ENCODE assay signal across 10 cellular contexts in genomic region chr16:4513881-4514280, GRCh38. TPM values are rescaled to one million over a fixed set of nuclear protein-coding genes. Genes with fewer than 3 reads are reported as not detected.
DNase-seq lines count a peak whose midpoint lies in the region; ATAC-seq and TF ChIP-seq lines count a peak whose summit lies in the region.
"Had no signal": no experiment of that assay in that cellular context is flagged by ENCODE, and none has a peak within 500 bp of the region (broad histone marks: within the 10 kb centered on the region; RNA-seq: fewer than 3 reads in every experiment).

No MANE protein-coding gene starts in this region.

- H3K27ac ChIP-seq in left ventricle myocardium inferior (replicated peaks) (peak overlapping the region; percentile 81), esophagus muscularis mucosa (replicated peaks in 1 of 4) (peak overlapping the region; percentile 52 to 66 (median 65)), upper lobe of left lung (peak overlapping the region; percentile 52 to 80 (median 78))

- H3K27me3 ChIP-seq in left ventricle myocardium inferior (ENCODE audit: low read depth) (no peaks in the 10 kb centered on the region), esophagus muscularis mucosa (no peaks in the 10 kb centered on the region), upper lobe of left lung (no peaks in the 10 kb centered on the region)

- TF ChIP-seq EP300 in esophagus muscularis mucosa (IDR thresholded peaks at IDR 0.05) (no peak), upper lobe of left lung (IDR thresholded peaks at IDR 0.05) (no peak)

- H3K36me3 ChIP-seq in left ventricle myocardium inferior (peaks cover 42% of the 10 kb centered on the region), esophagus muscularis mucosa (peaks cover 22 to 53% (median 51%) of the 10 kb centered on the region in 4 donors), upper lobe of left lung (peaks cover 9 to 50% (median 41%) of the 10 kb centered on the region in 4 donors)

- DNase-seq in left ventricle myocardium inferior (no peak), left cardiac atrium (no peak), esophagus muscularis mucosa (ENCODE audit: extremely low spot score) (no peak), upper lobe of left lung (no peak), G401 (ENCODE audit: low spot score) (no peak)
- DNase-seq: dermis blood vessel endothelial cell; hippocampal formation; stimulated activated naive CD4-positive, alpha-beta T cell treated with Interleukin-2 at 50 U/mL for 16 hours; T1000 had no signal

- in situ Hi-C loops in G401 (cut with HindIII; ENCODE audit: low sequenced_read_pairs) = loop anchor here (25.0 kb wide), 1 partner anchor 173 kb away; the partner anchor contains the start of gene NUDT16L1

- peaks cover 77% of the 10 kb centered on the region for H3K4me1 ChIP-seq in left ventricle myocardium inferior
- peaks cover 47 to 70% (median 57%) of the 10 kb centered on the region in 4 donors for H3K4me1 ChIP-seq in esophagus muscularis mucosa
- peaks cover 21 to 48% (median 35%) of the 10 kb centered on the region in 4 donors for H3K4me1 ChIP-seq in upper lobe of left lung

- no peaks in the 10 kb centered on the region for H3K9me3 ChIP-seq in left ventricle myocardium inferior (replicated peaks)
- H3K9me3 ChIP-seq in esophagus muscularis mucosa = no peaks in the 10 kb centered on the region
- no peaks in the 10 kb centered on the region for H3K9me3 ChIP-seq in upper lobe of left lung

- WGBS in esophagus muscularis mucosa = 97% methylated on average over 5 of the region's 7 CpGs
- WGBS in upper lobe of left lung, 2 donors = 92 to 100% methylated on average over 2 to 7 of the region's 7 CpGs

- ATAC-seq in left cardiac atrium (no peak), upper lobe of left lung (ENCODE audit: low FRiP score in 2 of 2) (no peak), GM21529 (IDR thresholded peaks at IDR 0.05; ENCODE audit: unreplicated experiment) (no peak)

- TF ChIP-seq POLR2A in esophagus muscularis mucosa (IDR thresholded peaks at IDR 0.05; ENCODE audit: low read depth) = no peak
- no peak for TF ChIP-seq POLR2A in upper lobe of left lung (IDR thresholded peaks at IDR 0.05)

- H3K4me3 ChIP-seq in left ventricle myocardium inferior (no peak overlapping the region), esophagus muscularis mucosa (no peak overlapping the region), upper lobe of left lung (no peak overlapping the region)

- intact Hi-C loops in left ventricle myocardium inferior (cut with micrococcal nuclease) = no loop called here
- intact Hi-C loops in left cardiac atrium (cut with DNase I) = loop anchor here in 1 of 2 donors (5.0 kb wide), 1 partner anchor 33 kb away; no protein-coding TSS in a partner anchor
- intact Hi-C loops in esophagus muscularis mucosa (cut with DNase I) = no loop called here

- TF ChIP-seq CTCF in left ventricle myocardium inferior (IDR thresholded peaks at IDR 0.05; ENCODE audit: borderline replicate concordance) = no peak
- no peak for TF ChIP-seq CTCF in esophagus muscularis mucosa (IDR thresholded peaks at IDR 0.05)
- TF ChIP-seq CTCF in upper lobe of left lung (IDR thresholded peaks at IDR 0.05) = no peak

RNA-seq across cellular contexts. Expression of gene CDIP1, which starts 24.7 kb away (rescaled TPM):
- total RNA-seq in left ventricle myocardium inferior (48.5 TPM), left cardiac atrium (10 to 100 TPM; 34.1 to 42.9 TPM), esophagus muscularis mucosa (10 to 100 TPM; 18.3 to 33.4 (median 28.3) TPM), upper lobe of left lung (10 to 100 TPM in 5 of 6 donors, 1 to 10 TPM in 1; 7.3 to 27.0 (median 21.9) TPM)
- total RNA-seq in G401 (2014; rRNA removed; shearing (Covaris generic)) = 12.4 and 17.2 TPM in 2 replicates

RNA-seq across cellular contexts. Expression of gene HMOX2, which starts 37.7 kb away (rescaled TPM):
- total RNA-seq in left ventricle myocardium inferior (115 TPM), left cardiac atrium (10 to 100 TPM; 65.3 to 92.0 TPM), esophagus muscularis mucosa (10 to 100 TPM; 26.6 to 45.9 (median 44.7) TPM), upper lobe of left lung (10 to 100 TPM; 22.0 to 93.9 (median 53.8) TPM)
- 94.3 and 99.9 TPM in 2 replicates for total RNA-seq in G401 (2014; rRNA removed; shearing (Covaris generic))

RNA-seq across cellular contexts. Expression of gene NMRAL1, which starts 39.5 kb away (rescaled TPM):
- total RNA-seq in left ventricle myocardium inferior (21.9 TPM), left cardiac atrium (10 to 100 TPM; 16.8 to 17.2 TPM), esophagus muscularis mucosa (10 to 100 TPM; 29.1 to 50.0 (median 45.3) TPM), upper lobe of left lung (10 to 100 TPM; 34.4 to 80.7 (median 43.3) TPM)
- total RNA-seq in G401 (2014; rRNA removed; shearing (Covaris generic)) = 166 and 212 TPM in 2 replicates

RNA-seq across cellular contexts. Expression of gene C16orf96, which starts 42.3 kb away (rescaled TPM):
- 0.08 TPM for total RNA-seq in left ventricle myocardium inferior
- total RNA-seq in left cardiac atrium = under 1 TPM in 1 of 2 donors, not detected in 1; 0.10 TPM
- total RNA-seq in esophagus muscularis mucosa = not detected
- total RNA-seq in upper lobe of left lung = 1 to 10 TPM in 1 of 6 donors, under 1 TPM in 4, not detected in 1; 0.24 to 1.0 (median 0.46) TPM
- 0.17 TPM in 1 of 2 replicates, not detected in the other for total RNA-seq in G401 (2014; rRNA removed; shearing (Covaris generic))
- total RNA-seq: dermis blood vessel endothelial cell had no signal
